In the genomic region with DNA sequence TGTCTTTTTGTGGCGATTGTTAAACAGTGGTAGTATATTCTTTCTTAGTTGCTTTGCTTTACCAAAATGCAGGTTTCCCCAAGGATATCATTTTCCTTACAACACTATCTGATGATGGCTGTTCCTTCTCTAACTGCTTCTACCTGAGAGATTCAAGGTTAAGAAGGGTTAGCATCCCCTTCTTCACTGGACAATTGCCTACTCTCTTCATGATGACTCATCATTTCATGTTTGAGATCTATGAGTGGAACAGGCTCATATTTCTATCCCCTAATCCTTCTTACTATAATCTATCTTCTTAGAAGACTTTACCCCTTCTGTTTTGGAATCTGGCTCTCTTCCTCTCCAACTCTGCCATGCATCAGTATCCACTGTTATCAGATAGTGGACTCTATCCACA, we compare ENCODE assay signal across 17 cellular contexts. TPM values are rescaled to one million over a fixed set of nuclear protein-coding genes. Genes with fewer than 3 reads are reported as not detected.
DNase-seq lines count a peak whose midpoint lies in the region; ATAC-seq, FAIRE-seq and TF ChIP-seq lines count a peak whose summit lies in the region.
"Had no signal": no experiment of that assay in that cellular context is flagged by ENCODE, and none has a peak within 500 bp of the region (broad histone marks: within the 10 kb centered on the region; RNA-seq: fewer than 3 reads in every experiment).

No MANE protein-coding gene starts in this region.

- H2AFZ ChIP-seq in keratinocyte (ENCODE audit: control insufficient read depth, low read length), result no peak overlapping the region

- peak; percentile 39 for FAIRE-seq in keratinocyte (lab: Jason Lieb, UNC)

- H3K4me1 ChIP-seq in RWPE2 (ENCODE audit: insufficient read depth, poor library complexity, severe bottlenecking) (peaks cover 24% of the 10 kb centered on the region), keratinocyte (ENCODE audit: control insufficient read depth, extremely low read depth, insufficient read depth, low read length) (peaks cover 31% of the 10 kb centered on the region)
- H3K4me1 ChIP-seq: HAP-1 had no signal

- ATAC-seq in RWPE2 (ENCODE audit: low read depth), result peak; percentile 55
- ATAC-seq: activated CD4-positive, CD25-positive, alpha-beta regulatory T cell treated with anti-CD3 and anti-CD28 coated beads, Interleukin-2, amount 50 U/mL, for 24 hours; left lobe of liver; stimulated activated naive CD8-positive, alpha-beta T cell treated with anti-CD3 and anti-CD28 coated beads, Interleukin-15, Interleukin-2, amounts not matched to agents 100 U/mL and 50 U/mL, for 24 hours had no signal

- H3K27ac ChIP-seq in RWPE2 (ENCODE audit: poor library complexity, severe bottlenecking), result no peak overlapping the region
- H3K27ac ChIP-seq in keratinocyte (ENCODE audit: control insufficient read depth, insufficient read depth, low read length), result no peak overlapping the region

- dilution Hi-C loops in keratinocyte (cut with MboI; ENCODE audit: extremely low pct_ligation_motif_present, low sequenced_read_pairs), result no loop called here

- H3K36me3 ChIP-seq in RWPE2 (ENCODE audit: low read depth) (peaks cover 5% of the 10 kb centered on the region), keratinocyte (ENCODE audit: control insufficient read depth in 2 of 2, extremely low read depth in 1 of 2, insufficient read depth in 2 of 2, low read length in 2 of 2) (no peaks in the 10 kb centered on the region)
- H3K36me3 ChIP-seq: HAP-1 had no signal

- no peak overlapping the region for H3K9ac ChIP-seq in keratinocyte (ENCODE audit: control insufficient read depth, extremely low read depth, insufficient read depth, low read length)

- H3K4me3 ChIP-seq in RWPE2 (ENCODE audit: severe bottlenecking) (no peak overlapping the region), keratinocyte (ENCODE audit: control insufficient read depth in 2 of 3, extremely low read depth in 1 of 3, insufficient read depth in 2 of 3, low read depth in 1 of 3, low read length in 3 of 3) (no peak overlapping the region)
- H3K4me3 ChIP-seq: HAP-1 had no signal

- H3K9me3 ChIP-seq in RWPE2 (ENCODE audit: severe bottlenecking) (no peaks in the 10 kb centered on the region), keratinocyte (ENCODE audit: control insufficient read depth, low read depth, low read length) (no peaks in the 10 kb centered on the region)
- H3K9me3 ChIP-seq: HAP-1 had no signal

- H3K9me1 ChIP-seq in keratinocyte (ENCODE audit: control insufficient read depth, extremely low read depth, insufficient read depth, low read length), result no peaks in the 10 kb centered on the region

- H3K27me3 ChIP-seq in RWPE2 (ENCODE audit: insufficient read depth, poor library complexity, severe bottlenecking) (no peaks in the 10 kb centered on the region), keratinocyte (ENCODE audit: control insufficient read depth, extremely low read depth, insufficient read depth, low read length) (no peaks in the 10 kb centered on the region)

- peaks cover 90% of the 10 kb centered on the region for H3K79me2 ChIP-seq in keratinocyte (ENCODE audit: control insufficient read depth, insufficient read depth, low read length)

- DNase-seq in DMS53 (lab: John Stamatoyannopoulos, UW) (peak; percentile 47), HT1080 (ENCODE audit: low read depth) (peak; percentile 46), RWPE2 (ENCODE audit: low spot score) (no peak), keratinocyte (ENCODE audit: low read depth, low spot score) (no peak), DMS153 treated with DMSO at 0.1 percent for 48 hours (lab: John Stamatoyannopoulos, UW; ENCODE audit: unreplicated experiment) (no peak), HUDEP-2 (lab: John Stamatoyannopoulos, UW; ENCODE audit: unreplicated experiment in 76 of 76) (no peak), NCI-H1417 treated with DMSO at 0.1 percent for 48 hours (lab: John Stamatoyannopoulos, UW) (no peak), HPDE6-E6E7 (ENCODE audit: extremely low spot score) (no peak)
- DNase-seq: activated naive CD8-positive, alpha-beta T cell treated with anti-CD3 and anti-CD28 coated beads, Interleukin-2, amount 10 ng/mL, durations not matched to agents 7 days and 5 days; CD4-positive, alpha-beta memory T cell; NCI-H446; nucleus accumbens; stimulated activated naive CD8-positive, alpha-beta T cell treated with anti-CD3 and anti-CD28 coated beads, Interleukin-15, Interleukin-2, amounts not matched to agents 100 U/mL and 50 U/mL, for 24 hours; T-helper 9 cell had no signal

- H3K4me2 ChIP-seq in keratinocyte (ENCODE audit: control insufficient read depth, extremely low read depth, insufficient read depth, low read depth, low read length), result no peak overlapping the region

- H4K20me1 ChIP-seq in keratinocyte (ENCODE audit: control insufficient read depth, extremely low read depth, insufficient read depth, low read length), result no peaks in the 10 kb centered on the region

- TF ChIP-seq CTCF in RWPE2 (IDR thresholded peaks at IDR 0.05; ENCODE audit: poor library complexity, severe bottlenecking) (no peak), keratinocyte (optimal IDR thresholded peaks at IDR 0.05 in 1 of 3, IDR thresholded peaks at IDR 0.05 in 1 of 3, conservative IDR thresholded peaks at IDR 0.05 in 1 of 3; ENCODE audit: extremely low read depth in 1 of 3, insufficient read depth in 2 of 3, low read length in 3 of 3) (no peak)

RNA-seq across cellular contexts. Expression of a gene that starts 54.4 kb away (rescaled TPM):
- total RNA-seq in HT1080 (2014; rRNA removed; shearing (Covaris generic)), result 39.2 and 40.3 TPM in 2 replicates
- polyA plus RNA-seq in HT1080 (2015; cell fraction: cytosol; rRNA removed), result 40.8 and 55.0 TPM in 2 replicates
- polyA plus RNA-seq in HT1080 (2015; cell fraction: nucleus; rRNA removed), result 51.9 and 56.7 TPM in 2 replicates
- 21.7 to 30.7 TPM (median 25.8 TPM) in 3 replicates for polyA plus RNA-seq in keratinocyte
- 14.8 TPM for polyA plus RNA-seq in keratinocyte (2011; ENCODE audit: low read depth)
- 12.4 and 23.6 TPM in 2 replicates for polyA plus RNA-seq in keratinocyte (2011; cell fraction: cytosol; rRNA removed)
- 24.1 and 28.0 TPM in 2 replicates for polyA plus RNA-seq in keratinocyte (2011; cell fraction: nucleus; rRNA removed)
- 19.3 and 23.3 TPM in 2 replicates for polyA plus RNA-seq in keratinocyte (2012; ENCODE audit: low replicate concordance)
- polyA minus RNA-seq in keratinocyte, result 16.2 to 59.6 TPM (median 49.4 TPM) in 3 replicates
- polyA minus RNA-seq in keratinocyte (2011; cell fraction: cytosol; rRNA and poly(A)+ RNA removed), result 24.4 TPM
- 43.6 and 80.7 TPM in 2 replicates for polyA minus RNA-seq in keratinocyte (2011; cell fraction: nucleus; rRNA and poly(A)+ RNA removed)

Comparison
In these comparisons a context has a peak if more than half of its experiments do, and no peak if none do; other contexts are left out.
1. DNase-seq: peak in DMS53 (single experiment) and HT1080 (single experiment); none in RWPE2 (single experiment), keratinocyte (single experiment), DMS153 treated with DMSO at 0.1 percent for 48 hours (single experiment), HUDEP-2 (0 of 76), NCI-H1417 treated with DMSO at 0.1 percent for 48 hours (single experiment) and HPDE6-E6E7 (single experiment).